Comparison of ENCODE assay signal across 3 cellular contexts in genomic region chr15:50188793-50189192, GRCh38. TPM values are rescaled to one million over a fixed set of nuclear protein-coding genes. Genes with fewer than 3 reads are reported as not detected.
"Had no signal": no experiment of that assay in that cellular context is flagged by ENCODE, and none has a peak within 500 bp of the region (broad histone marks: within the 10 kb centered on the region; RNA-seq: fewer than 3 reads in every experiment).

No MANE protein-coding gene starts in this region.

RNA-seq across cellular contexts. Expression of gene SLC27A2, which starts 6.8 kb away (rescaled TPM):
- total RNA-seq: left ventricle myocardium inferior, left ventricle myocardium superior, myocyte had no signal
